In genomic region chr1:83016354-83016753, GRCh38 we compare ENCODE assay signal across 9 cellular contexts.
"Had no signal": no experiment of that assay in that cellular context is flagged by ENCODE, and none has a peak within 500 bp of the region (broad histone marks: within the 10 kb centered on the region; RNA-seq: fewer than 3 reads in every experiment).

No MANE protein-coding gene starts in this region.

- H2AFZ ChIP-seq: GM23248, GM23338 had no signal

- H3K4me3 ChIP-seq: GM23248, GM23338, HAP-1 had no signal

- DNase-seq: GM23248, GOT3, H7, H9, HCEC 1CT, HFFc6 had no signal

- H3K27ac ChIP-seq: GM23248 had no signal

- ATAC-seq: GM23338, HCT116 had no signal

- H3K36me3 ChIP-seq: HAP-1 had no signal

- H3K4me1 ChIP-seq: HAP-1 had no signal

- H3K9me3 ChIP-seq: HAP-1 had no signal

- H3K9ac ChIP-seq: GM23248 had no signal

- H3K4me2 ChIP-seq: GM23338 had no signal
